In genomic region chr10:13298748-13299436, GRCh38 we compare ENCODE assay signal across 8 cellular contexts. TPM values are rescaled to one million over a fixed set of nuclear protein-coding genes. Genes with fewer than 3 reads are reported as not detected.
DNase-seq lines count a peak whose midpoint lies in the region; ATAC-seq, FAIRE-seq and TF ChIP-seq lines count a peak whose summit lies in the region.

No MANE protein-coding gene starts in this region.

- peak overlapping the region; percentile 52 for H3K27ac Mint-ChIP-seq in T-helper 2 cell treated with Interferon-gamma antibody and Interleukin-4, amounts not matched to agents 5 μg/mL and 100 μg/mL, for 36 hours
- peak overlapping the region; percentile 83 for H3K27ac Mint-ChIP-seq in activated naive CD8-positive, alpha-beta T cell

- H3K9me3 Mint-ChIP-seq in T-helper 2 cell treated with Interferon-gamma antibody and Interleukin-4, amounts not matched to agents 5 μg/mL and 100 μg/mL, for 36 hours, result no peaks in the 10 kb centered on the region
- H3K9me3 Mint-ChIP-seq in activated naive CD8-positive, alpha-beta T cell (ENCODE audit: low read depth), result no peaks in the 10 kb centered on the region

- no peak for TF ChIP-seq CTCF in kidney (IDR thresholded peaks at IDR 0.05; ENCODE audit: borderline replicate concordance, extremely low read depth, insufficient read depth)

- H3K4me3 ChIP-seq in kidney (ENCODE audit: low read length in 2 of 2), result peak overlapping the region; percentile 68 to 82
- peak overlapping the region; percentile 68 to 82 (median 78) for H3K4me3 ChIP-seq in subcutaneous abdominal adipose tissue (ENCODE audit: low read depth in 1 of 5, low read length in 5 of 5)

- H3K27ac ChIP-seq in kidney (ENCODE audit: low read depth in 2 of 2, low read length in 2 of 2) (peak overlapping the region; percentile 88 to 96), subcutaneous abdominal adipose tissue (ENCODE audit: low read depth, low read length) (peak overlapping the region; percentile 99)

- H3K36me3 ChIP-seq in kidney (ENCODE audit: control insufficient read depth in 1 of 2, insufficient read depth in 2 of 2, low read length in 2 of 2) (peaks cover 8 to 16% of the 10 kb centered on the region in 2 donors), subcutaneous abdominal adipose tissue (ENCODE audit: control insufficient read depth in 5 of 5, insufficient read depth in 5 of 5, low read length in 5 of 5) (peaks cover 6 to 17% (median 15%) of the 10 kb centered on the region in 5 donors)

- no peaks in the 10 kb centered on the region for H3K27me3 Mint-ChIP-seq in T-helper 2 cell treated with Interferon-gamma antibody and Interleukin-4, amounts not matched to agents 5 μg/mL and 100 μg/mL, for 36 hours (ENCODE audit: low read depth)
- no peaks in the 10 kb centered on the region for H3K27me3 Mint-ChIP-seq in activated naive CD8-positive, alpha-beta T cell

- intact Hi-C loops in kidney (cut with DNase I), result no loop called here

- peaks cover 0 to 5% of the 10 kb centered on the region in 2 donors for H3K4me1 ChIP-seq in kidney (ENCODE audit: control insufficient read depth in 1 of 2, insufficient read depth in 1 of 2, low read depth in 1 of 2, low read length in 2 of 2)
- peaks cover 0 to 31% (median 15%) of the 10 kb centered on the region in 5 donors for H3K4me1 ChIP-seq in subcutaneous abdominal adipose tissue (ENCODE audit: control insufficient read depth in 5 of 5, insufficient read depth in 5 of 5, low read length in 5 of 5)

- FAIRE-seq in kidney (lab: Jason Lieb, UNC), result no peak

- DNase-seq in T-helper 2 cell treated with Interferon-gamma antibody and Interleukin-4, amounts not matched to agents 5 μg/mL and 100 μg/mL, for 36 hours (ENCODE audit: low spot score), result no peak
- DNase-seq in T-helper 2 cell (no peak), kidney (no peak), SKM-1 (lab: John Stamatoyannopoulos, UW; ENCODE audit: unreplicated experiment) (no peak)

- H3K9ac ChIP-seq in kidney (ENCODE audit: low read length in 2 of 2) (peak overlapping the region; percentile 18 to 69), subcutaneous abdominal adipose tissue (ENCODE audit: low read length in 5 of 5) (peak overlapping the region; percentile 84 to 97 (median 89))

- H3K4me3 Mint-ChIP-seq in T-helper 2 cell treated with Interferon-gamma antibody and Interleukin-4, amounts not matched to agents 5 μg/mL and 100 μg/mL, for 36 hours, result peak overlapping the region; percentile 64
- peak overlapping the region; percentile 78 for H3K4me3 Mint-ChIP-seq in activated naive CD8-positive, alpha-beta T cell

- H3K4me1 Mint-ChIP-seq in T-helper 2 cell treated with Interferon-gamma antibody and Interleukin-4, amounts not matched to agents 5 μg/mL and 100 μg/mL, for 36 hours (ENCODE audit: low read depth), result peaks cover 14% of the 10 kb centered on the region
- H3K4me1 Mint-ChIP-seq in activated naive CD8-positive, alpha-beta T cell (ENCODE audit: low read depth), result peaks cover 31% of the 10 kb centered on the region

- H3K9me3 ChIP-seq in kidney (ENCODE audit: control insufficient read depth in 1 of 2, low read length in 2 of 2) (no peaks in the 10 kb centered on the region), subcutaneous abdominal adipose tissue (ENCODE audit: control insufficient read depth in 5 of 5, low read length in 5 of 5) (no peaks in the 10 kb centered on the region)

- no peaks in the 10 kb centered on the region for H3K27me3 ChIP-seq in subcutaneous abdominal adipose tissue (ENCODE audit: control insufficient read depth in 5 of 5, insufficient read depth in 4 of 5, low read length in 5 of 5)

- ATAC-seq in HG02885 (IDR thresholded peaks at IDR 0.05; ENCODE audit: poor library complexity, unreplicated experiment) (no peak), HG02678 (IDR thresholded peaks at IDR 0.05; ENCODE audit: unreplicated experiment) (no peak)

- no peaks in the 10 kb centered on the region for H3K36me3 Mint-ChIP-seq in T-helper 2 cell treated with Interferon-gamma antibody and Interleukin-4, amounts not matched to agents 5 μg/mL and 100 μg/mL, for 36 hours (ENCODE audit: low read depth)
- no peaks in the 10 kb centered on the region for H3K36me3 Mint-ChIP-seq in activated naive CD8-positive, alpha-beta T cell

RNA-seq across cellular contexts. Expression of gene PHYH, which starts 1.0 kb away (rescaled TPM):
- 45.8 TPM for total RNA-seq in kidney
- polyA plus RNA-seq in kidney (ENCODE audit: insufficient read depth, low read depth, low replicate concordance), result 166 TPM

RNA-seq across cellular contexts. Expression of gene SEPHS1, which starts 49.2 kb away (rescaled TPM):
- total RNA-seq in kidney, result 53.5 TPM
- polyA plus RNA-seq in kidney (ENCODE audit: insufficient read depth, low read depth, low replicate concordance), result 48.8 TPM
